In the genomic region with DNA sequence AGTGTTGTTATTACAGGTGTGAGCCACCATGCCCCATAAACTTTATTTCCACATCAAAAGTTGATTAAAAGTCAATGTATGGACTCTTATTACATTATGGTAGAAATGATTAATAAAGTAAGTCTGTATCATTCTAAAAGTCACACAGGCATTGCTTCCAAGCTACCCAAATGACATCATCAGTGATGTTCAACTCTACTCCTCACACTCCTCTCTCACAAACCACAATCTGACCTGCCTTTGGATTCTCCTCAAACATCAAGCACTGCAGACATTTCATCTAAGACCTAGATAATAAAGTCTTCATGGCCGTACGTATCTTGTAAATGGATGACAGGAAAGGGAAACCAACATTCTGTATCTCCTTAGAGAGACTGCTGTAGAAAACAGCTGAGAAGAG, we compare ENCODE assay signal across 23 cellular contexts.
"Had no signal": no experiment of that assay in that cellular context is flagged by ENCODE, and none has a peak within 500 bp of the region (broad histone marks: within the 10 kb centered on the region; RNA-seq: fewer than 3 reads in every experiment).

No MANE protein-coding gene starts in this region.

- H3K4me1 ChIP-seq: esophagus squamous epithelium, pancreas, prostate gland, sigmoid colon, tibial nerve, upper lobe of left lung had no signal

- ATAC-seq: effector memory CD8-positive, alpha-beta T cell; left lobe of liver; natural killer cell; pancreas; stimulated activated effector memory CD8-positive, alpha-beta T cell treated with anti-CD3 and anti-CD28 coated beads, Interleukin-12 subunit alpha, Interleukin-12 subunit beta, amount 100 ng/mL, for 72 hours had no signal

- DNase-seq: cortex of kidney; effector memory CD8-positive, alpha-beta T cell; erythroblast; esophagus squamous epithelium; kidney; natural killer cell; pancreas; sigmoid colon; stimulated activated CD4-positive, alpha-beta T cell treated with anti-CD3 and anti-CD28 coated beads, Interleukin-2, amount 100 ng/mL, for 24 hours; stimulated activated CD4-positive, alpha-beta T cell treated with anti-CD3 and anti-CD28 coated beads, Interleukin-4, amount 100 ng/mL, for 24 hours; stimulated activated naive CD4-positive, alpha-beta T cell treated with Interleukin-2 at 50 U/mL for 16 hours; upper lobe of left lung had no signal

- H3K4me3 ChIP-seq: esophagus squamous epithelium, lung, pancreas, prostate gland, right atrium auricular region, sigmoid colon, thoracic aorta, tibial nerve, upper lobe of left lung had no signal

- H3K9me3 ChIP-seq: esophagus squamous epithelium, neutrophil, pancreas, prostate gland, right atrium auricular region, sigmoid colon, thoracic aorta, tibial nerve, upper lobe of left lung had no signal

- H3K27me3 ChIP-seq: esophagus squamous epithelium, neutrophil, pancreas, right atrium auricular region, sigmoid colon, tibial nerve, upper lobe of left lung had no signal

- H3K27ac ChIP-seq: esophagus squamous epithelium, neutrophil, pancreas, prostate gland, right atrium auricular region, sigmoid colon, thoracic aorta, tibial nerve, upper lobe of left lung had no signal

- H3K36me3 ChIP-seq: prostate gland had no signal

- FAIRE-seq: endometrium, frontal cortex, kidney, pancreas, urothelium cell line had no signal
